23 cellular contexts compared by ENCODE assay signal in genomic region chr7:155259791-155260497, GRCh38.
"Had no signal": no experiment of that assay in that cellular context is flagged by ENCODE, and none has a peak within 500 bp of the region (broad histone marks: within the 10 kb centered on the region; RNA-seq: fewer than 3 reads in every experiment).

No MANE protein-coding gene starts in this region.

- H3K36me3 ChIP-seq: brain microvascular endothelial cell, cardiac muscle cell, MG63 had no signal

- H3K9me3 ChIP-seq: MG63 had no signal

- H3K9me3 Mint-ChIP-seq: activated CD4-positive, alpha-beta memory T cell treated with anti-CD3 and anti-CD28 coated beads, Interleukin-2, amount 10 ng/mL, durations not matched to agents 7 days and 5 days; activated naive CD4-positive, alpha-beta T cell treated with anti-CD3 and anti-CD28 coated beads for 36 hours; activated naive CD8-positive, alpha-beta T cell treated with anti-CD3 and anti-CD28 coated beads for 36 hours; activated T-helper 17 cell treated with anti-CD3 and anti-CD28 coated beads, Interleukin-2, amount 50 U/mL, for 72 hours; T-helper 1 cell treated with Interleukin-12 subunit alpha and Interleukin-12 subunit beta and Interleukin-4 antibody, amounts not matched to agents 30 μg/mL and 1 μg/mL, for 36 hours had no signal

- H3K4me1 Mint-ChIP-seq: activated naive CD8-positive, alpha-beta T cell treated with anti-CD3 and anti-CD28 coated beads for 36 hours had no signal

- H3K4me3 Mint-ChIP-seq: activated CD4-positive, alpha-beta memory T cell treated with anti-CD3 and anti-CD28 coated beads, Interleukin-2, amount 10 ng/mL, durations not matched to agents 7 days and 5 days; activated CD4-positive, alpha-beta T cell treated with anti-CD3 and anti-CD28 coated beads for 36 hours; activated naive CD4-positive, alpha-beta T cell treated with anti-CD3 and anti-CD28 coated beads for 36 hours; activated naive CD8-positive, alpha-beta T cell treated with anti-CD3 and anti-CD28 coated beads for 36 hours; activated T-helper 17 cell treated with anti-CD3 and anti-CD28 coated beads, Interleukin-2, amount 50 U/mL, for 72 hours; T-helper 1 cell treated with Interleukin-12 subunit alpha and Interleukin-12 subunit beta and Interleukin-4 antibody, amounts not matched to agents 30 μg/mL and 1 μg/mL, for 36 hours had no signal

- DNase-seq: activated CD4-positive, alpha-beta memory T cell treated with anti-CD3 and anti-CD28 coated beads, Interleukin-2, amount 10 ng/mL, durations not matched to agents 7 days and 5 days; activated CD4-positive, alpha-beta T cell treated with anti-CD3 and anti-CD28 coated beads for 36 hours; activated CD4-positive, alpha-beta T cell treated with anti-CD3 and anti-CD28 coated beads, Interleukin-2, amount 50 U/mL, for 1 hour; activated CD4-positive, CD25-positive, alpha-beta regulatory T cell; activated gamma-delta T cell; activated naive CD4-positive, alpha-beta T cell treated with anti-CD3 and anti-CD28 coated beads for 36 hours; activated naive CD8-positive, alpha-beta T cell treated with anti-CD3 and anti-CD28 coated beads for 36 hours; activated T-cell treated with anti-CD3 and anti-CD28 coated beads for 4 hours; activated T-cell treated with anti-CD3 and anti-CD28 coated beads, Interleukin-2, amount 50 U/mL, for 48 hours; brain microvascular endothelial cell; MG63; MV-4-11; NCI-H1105; NCI-H146; NCI-H2029 treated with DMSO at 0.1 percent for 48 hours; NCI-H345; NCI-H510A; NCI-H526 treated with DMSO at 0.1 percent for 48 hours; PC-3 had no signal

- H3K27me3 ChIP-seq: brain microvascular endothelial cell, cardiac muscle cell, MG63 had no signal

- ATAC-seq: activated CD4-positive, alpha-beta T cell treated with anti-CD3 and anti-CD28 coated beads for 36 hours; activated T-helper 17 cell treated with anti-CD3 and anti-CD28 coated beads, Interleukin-2, amount 50 U/mL, for 72 hours; PC-3 had no signal

- H3K27ac Mint-ChIP-seq: activated CD4-positive, alpha-beta memory T cell treated with anti-CD3 and anti-CD28 coated beads, Interleukin-2, amount 10 ng/mL, durations not matched to agents 7 days and 5 days; activated CD4-positive, alpha-beta T cell treated with anti-CD3 and anti-CD28 coated beads for 36 hours; activated naive CD4-positive, alpha-beta T cell treated with anti-CD3 and anti-CD28 coated beads for 36 hours; activated naive CD8-positive, alpha-beta T cell treated with anti-CD3 and anti-CD28 coated beads for 36 hours; T-helper 1 cell treated with Interleukin-12 subunit alpha and Interleukin-12 subunit beta and Interleukin-4 antibody, amounts not matched to agents 30 μg/mL and 1 μg/mL, for 36 hours had no signal

- FAIRE-seq: RCC 7860 had no signal

- H3K27me3 Mint-ChIP-seq: activated naive CD8-positive, alpha-beta T cell treated with anti-CD3 and anti-CD28 coated beads for 36 hours had no signal

- H3K27ac ChIP-seq: brain microvascular endothelial cell, cardiac muscle cell had no signal

- H3K4me3 ChIP-seq: cardiac muscle cell, MG63 had no signal
